ENCODE assay signal across 8 cellular contexts in genomic region chr2:62195421-62196277, GRCh38. TPM values are rescaled to one million over a fixed set of nuclear protein-coding genes. Genes with fewer than 3 reads are reported as not detected.
A peak's percentile ranks its signal among the peaks of the same experiment; 100 is the strongest.
DNase-seq lines count a peak whose midpoint lies in the region; ATAC-seq and TF ChIP-seq lines count a peak whose summit lies in the region.

TSS of gene B3GNT2 (plus strand) at chr2:62196115. CDS start at chr2:62222221, 26,106 bp downstream.

- H3K27me3 ChIP-seq in suprapubic skin = no peaks in the 10 kb centered on the region

- H3K4me3 ChIP-seq in suprapubic skin = peak within 1 kb of the TSS; percentile 99

- DNase-seq in DMS153 (lab: John Stamatoyannopoulos, UW) (peak; percentile 44), HuH-7.5 (ENCODE audit: low spot score) (peak; percentile 75), SKM-1 (lab: John Stamatoyannopoulos, UW; ENCODE audit: unreplicated experiment) (peak; percentile 70), glomerular endothelial cell (ENCODE audit: extremely low read depth, low read depth, low spot score) (no peak), omental fat pad (ENCODE audit: low spot score) (peak; percentile 45), suprapubic skin (ENCODE audit: low spot score in 2 of 2) (peak; percentile 89 to 92)

- H3K9me3 Mint-ChIP-seq in activated naive CD4-positive, alpha-beta T cell treated with anti-CD3 and anti-CD28 coated beads, Interleukin-2, amount 50 U/mL, for 24 hours = no peaks in the 10 kb centered on the region

- TF ChIP-seq POLR2A in suprapubic skin (IDR thresholded peaks at IDR 0.05) = peak in 1 of 2 donors; percentile 40

- H3K27ac ChIP-seq in suprapubic skin = peak within 1 kb of the TSS; percentile 97

- no peak for TF ChIP-seq EP300 in suprapubic skin (IDR thresholded peaks at IDR 0.05)

- H3K36me3 ChIP-seq in suprapubic skin = no peaks in the 10 kb centered on the region

- H3K9me3 ChIP-seq in suprapubic skin = no peaks in the 10 kb centered on the region

- no peak within 1 kb of the TSS for H3K27ac Mint-ChIP-seq in activated naive CD4-positive, alpha-beta T cell treated with anti-CD3 and anti-CD28 coated beads, Interleukin-2, amount 50 U/mL, for 24 hours

- peaks cover 2% of the 10 kb centered on the region for H3K36me3 Mint-ChIP-seq in activated naive CD4-positive, alpha-beta T cell treated with anti-CD3 and anti-CD28 coated beads, Interleukin-2, amount 50 U/mL, for 24 hours

- peaks cover 42% of the 10 kb centered on the region for H3K4me1 ChIP-seq in suprapubic skin

- no peaks in the 10 kb centered on the region for H3K27me3 Mint-ChIP-seq in activated naive CD4-positive, alpha-beta T cell treated with anti-CD3 and anti-CD28 coated beads, Interleukin-2, amount 50 U/mL, for 24 hours

- 1% methylated on average over 14 of the region's 70 CpGs for WGBS in suprapubic skin

- no peak for TF ChIP-seq CTCF in omental fat pad (IDR thresholded peaks at IDR 0.05)
- TF ChIP-seq CTCF in suprapubic skin (IDR thresholded peaks at IDR 0.05) = no peak

- peak; percentile 55 for ATAC-seq in GM21390 (IDR thresholded peaks at IDR 0.05; ENCODE audit: unreplicated experiment)
- peak; percentile 86 for ATAC-seq in omental fat pad (ENCODE audit: low FRiP score)

- H3K4me1 Mint-ChIP-seq in activated naive CD4-positive, alpha-beta T cell treated with anti-CD3 and anti-CD28 coated beads, Interleukin-2, amount 50 U/mL, for 24 hours = peaks cover 28% of the 10 kb centered on the region

- peak within 1 kb of the TSS; percentile 87 for H3K4me3 Mint-ChIP-seq in activated naive CD4-positive, alpha-beta T cell treated with anti-CD3 and anti-CD28 coated beads, Interleukin-2, amount 50 U/mL, for 24 hours

RNA-seq across cellular contexts. Expression of gene B3GNT2, which starts in this region (rescaled TPM):
- total RNA-seq in glomerular endothelial cell = 25.1 and 27.5 TPM in 2 replicates
- 10 to 100 TPM; 16.6 to 29.4 (median 24.0) TPM for total RNA-seq in omental fat pad
- total RNA-seq in suprapubic skin = 10 to 100 TPM; 16.9 to 36.9 (median 20.3) TPM
